Comparison of ENCODE assay signal across 8 cellular contexts in the genomic region with DNA sequence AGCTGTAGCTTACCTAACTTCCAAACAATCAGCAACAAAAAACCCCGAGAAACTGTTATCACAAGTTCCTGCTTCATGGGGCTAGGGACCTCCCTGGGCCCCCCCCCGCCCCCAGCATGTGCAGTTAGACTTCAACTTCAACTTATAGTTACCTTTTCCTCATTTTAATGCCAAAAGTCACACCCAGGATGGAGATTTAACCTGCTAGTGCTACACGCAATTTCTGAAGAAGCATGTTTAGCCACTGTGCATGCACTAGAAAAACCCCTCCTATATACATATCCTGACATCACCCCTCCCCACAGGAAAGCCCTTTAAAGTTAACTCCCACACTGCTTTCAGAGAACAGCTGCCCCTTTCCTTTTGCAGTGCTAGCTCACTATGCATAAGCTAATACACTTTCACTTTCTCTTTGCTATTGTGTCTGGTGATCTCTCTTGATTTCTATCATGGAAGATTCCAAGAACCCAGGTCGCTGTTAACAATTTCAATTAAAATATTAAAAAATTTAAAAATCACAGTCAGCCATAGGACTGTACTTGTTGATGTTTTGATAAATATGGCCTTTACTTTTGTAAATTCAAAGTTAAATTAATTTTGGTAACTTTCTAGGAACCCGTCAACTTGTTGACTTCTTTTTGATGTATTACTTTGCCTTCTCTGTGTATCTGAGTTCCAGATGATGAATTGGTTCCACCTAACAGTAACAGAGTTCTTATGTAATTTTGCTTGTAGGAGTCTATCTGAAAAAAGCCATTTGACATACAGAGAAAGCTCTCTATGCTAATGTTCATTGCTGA.
DNase-seq lines count a peak whose midpoint lies in the region; ATAC-seq and TF ChIP-seq lines count a peak whose summit lies in the region.

No MANE protein-coding gene starts in this region.

- TF ChIP-seq CTCF in HCT116 (IDR thresholded peaks at IDR 0.05 in 2 of 3, conservative IDR thresholded peaks at IDR 0.05 in 1 of 3; ENCODE audit: borderline replicate concordance in 1 of 3, insufficient read depth in 1 of 3, low read depth in 2 of 3, low read length in 2 of 3) (no peak), NB4 (IDR thresholded peaks at IDR 0.05; ENCODE audit: low read depth, low read length) (no peak), BE2C (IDR thresholded peaks at IDR 0.05; ENCODE audit: low read depth, low read length) (no peak), tibial artery (IDR thresholded peaks at IDR 0.05) (no peak)

- H3K4me3 Mint-ChIP-seq in activated T-helper 1 cell treated with anti-CD3 and anti-CD28 coated beads, Interleukin-12 subunit alpha, Interleukin-12 subunit beta, Interleukin-2, Interleukin-4 antibody, amounts not matched to agents 30 ng/mL and 10 ng/mL and 1 ng/mL, durations not matched to agents 14 hours and 24 hours and 36 hours = peak overlapping the region; percentile 66

- H3K9ac ChIP-seq in HCT116 (ENCODE audit: low read length) = no peak overlapping the region

- RAD21 ChIA-PET in HCT116 (lab: Charles Lee; ENCODE audit: low non-redundant PET in 1 of 2, low total read pairs in 2 of 2, uncharacterized antibody in 2 of 2, unreplicated experiment in 2 of 2) = no interaction called here

- DNase-seq in HCT116 (ENCODE audit: low read depth, low spot score) (no peak), NB4 (ENCODE audit: low read depth) (peak; percentile 89), right cardiac atrium (no peak), BE2C (no peak), tibial artery (no peak)
- peak; percentile 77 for DNase-seq in activated T-helper 1 cell treated with anti-CD3 and anti-CD28 coated beads, Interleukin-12 subunit alpha, Interleukin-12 subunit beta, Interleukin-2, Interleukin-4 antibody, amounts not matched to agents 30 ng/mL and 10 ng/mL and 1 ng/mL, durations not matched to agents 14 hours and 24 hours and 36 hours (ENCODE audit: low spot score)
- DNase-seq in stimulated activated CD4-positive, alpha-beta T cell treated with anti-CD3 and anti-CD28 coated beads, Interleukin-4, amount 100 ng/mL, for 24 hours = peak; percentile 77

- TF ChIP-seq POLR2A in HCT116 (IDR thresholded peaks at IDR 0.05; ENCODE audit: borderline replicate concordance, extremely low read depth, insufficient read depth, insufficient read length) = no peak
- no peak for TF ChIP-seq POLR2A in NB4 (IDR thresholded peaks at IDR 0.05; ENCODE audit: extremely low read depth, insufficient read length)

- H3K36me3 ChIP-seq in HCT116 (ENCODE audit: control insufficient read depth in 1 of 2, insufficient read depth in 2 of 2, low read length in 2 of 2) (peaks cover 28 to 45% of the 10 kb centered on the region in 2 experiments), BE2C (peaks cover 58% of the 10 kb centered on the region), tibial artery (peaks cover 38 to 53% (median 52%) of the 10 kb centered on the region in 3 donors)

- peaks cover 56% of the 10 kb centered on the region for H3K79me2 ChIP-seq in HCT116 (ENCODE audit: insufficient read depth, low read length)

- H3K4me1 Mint-ChIP-seq in activated T-helper 1 cell treated with anti-CD3 and anti-CD28 coated beads, Interleukin-12 subunit alpha, Interleukin-12 subunit beta, Interleukin-2, Interleukin-4 antibody, amounts not matched to agents 30 ng/mL and 10 ng/mL and 1 ng/mL, durations not matched to agents 14 hours and 24 hours and 36 hours (ENCODE audit: low read depth) = peaks cover 82% of the 10 kb centered on the region

- POLR2A ChIA-PET in HCT116 (lab: Charles Lee) = no interaction called here

- H3K27ac Mint-ChIP-seq in activated T-helper 1 cell treated with anti-CD3 and anti-CD28 coated beads, Interleukin-12 subunit alpha, Interleukin-12 subunit beta, Interleukin-2, Interleukin-4 antibody, amounts not matched to agents 30 ng/mL and 10 ng/mL and 1 ng/mL, durations not matched to agents 14 hours and 24 hours and 36 hours = peak overlapping the region; percentile 95

- H3K9me3 Mint-ChIP-seq in activated T-helper 1 cell treated with anti-CD3 and anti-CD28 coated beads, Interleukin-12 subunit alpha, Interleukin-12 subunit beta, Interleukin-2, Interleukin-4 antibody, amounts not matched to agents 30 ng/mL and 10 ng/mL and 1 ng/mL, durations not matched to agents 14 hours and 24 hours and 36 hours = no peaks in the 10 kb centered on the region

- intact Hi-C loops in HCT116 (cut with micrococcal nuclease) = no loop called here
- intact Hi-C loops in activated T-helper 1 cell treated with anti-CD3 and anti-CD28 coated beads, Interleukin-12 subunit alpha, Interleukin-12 subunit beta, Interleukin-2, Interleukin-4 antibody, amounts not matched to agents 30 ng/mL and 10 ng/mL and 1 ng/mL, durations not matched to agents 14 hours and 24 hours and 36 hours (cut with micrococcal nuclease) = loop anchor here (1.0 to 10.0 kb wide), 17 partner anchors 10 to 652 kb away; a partner anchor contains a TSS
- intact Hi-C loops in right cardiac atrium (cut with DNase I) = no loop called here
- intact Hi-C loops in tibial artery (cut with DNase I; ENCODE audit: low total_unique reads) = no loop called here

- H3K27ac ChIP-seq in HCT116 (ENCODE audit: low read depth, low read length) = no peak overlapping the region
- H3K27ac ChIP-seq in right cardiac atrium (ENCODE audit: low read length) = peak overlapping the region; percentile 51
- H3K27ac ChIP-seq in tibial artery = no peak overlapping the region

- TF ChIP-seq RAD21 in HCT116 (IDR thresholded peaks at IDR 0.05; ENCODE audit: low read depth) = no peak

- H3K9me3 ChIP-seq in HCT116 (ENCODE audit: control insufficient read depth in 1 of 2, insufficient read depth in 1 of 2, low read depth in 1 of 2, low read length in 2 of 2) = no peaks in the 10 kb centered on the region
- no peaks in the 10 kb centered on the region for H3K9me3 ChIP-seq in right cardiac atrium (ENCODE audit: control insufficient read depth, low read length)
- no peaks in the 10 kb centered on the region for H3K9me3 ChIP-seq in BE2C
- H3K9me3 ChIP-seq in tibial artery = no peaks in the 10 kb centered on the region

- peaks cover 46% of the 10 kb centered on the region for H3K36me3 Mint-ChIP-seq in activated T-helper 1 cell treated with anti-CD3 and anti-CD28 coated beads, Interleukin-12 subunit alpha, Interleukin-12 subunit beta, Interleukin-2, Interleukin-4 antibody, amounts not matched to agents 30 ng/mL and 10 ng/mL and 1 ng/mL, durations not matched to agents 14 hours and 24 hours and 36 hours (ENCODE audit: low read depth)

- no peaks in the 10 kb centered on the region for H4K20me1 ChIP-seq in HCT116 (ENCODE audit: insufficient read depth)

- H3K27me3 Mint-ChIP-seq in activated T-helper 1 cell treated with anti-CD3 and anti-CD28 coated beads, Interleukin-12 subunit alpha, Interleukin-12 subunit beta, Interleukin-2, Interleukin-4 antibody, amounts not matched to agents 30 ng/mL and 10 ng/mL and 1 ng/mL, durations not matched to agents 14 hours and 24 hours and 36 hours (ENCODE audit: insufficient read depth) = no peaks in the 10 kb centered on the region

- no peak overlapping the region for H2AFZ ChIP-seq in HCT116 (ENCODE audit: low read depth, low read length, poor library complexity, severe bottlenecking)

- no peaks in the 10 kb centered on the region for H3K9me2 ChIP-seq in HCT116 (ENCODE audit: insufficient read depth)

- no TSS peak for BruUV-seq in HCT116 (replicated peaks; lab: Mats Ljungman, UMichigan)

- CTCF ChIA-PET in HCT116 (lab: Charles Lee) = interaction anchor here (1.7 kb wide), 1 partner anchor 124 kb away, joined by 4 read pairs; no protein-coding TSS in a partner anchor

- H3K27me3 ChIP-seq in HCT116 (ENCODE audit: insufficient read depth, low read length) (no peaks in the 10 kb centered on the region), right cardiac atrium (ENCODE audit: control insufficient read depth, insufficient read depth) (no peaks in the 10 kb centered on the region), BE2C (no peaks in the 10 kb centered on the region), tibial artery (no peaks in the 10 kb centered on the region)

- 36% methylated on average over 5 of the region's 5 CpGs for WGBS in right cardiac atrium

- peaks cover 0 to 31% of the 10 kb centered on the region in 2 experiments; a peak in 2 of 4 replicates for H3K4me1 ChIP-seq in HCT116 (ENCODE audit: control insufficient read depth in 1 of 2, insufficient read depth in 2 of 2, low read length in 2 of 2)
- peaks cover 12% of the 10 kb centered on the region for H3K4me1 ChIP-seq in right cardiac atrium (ENCODE audit: control insufficient read depth, insufficient read depth, low read length)
- H3K4me1 ChIP-seq in BE2C = peaks cover 2% of the 10 kb centered on the region; the same call in 1 of the 2 replicates
- peaks cover 0 to 19% (median 10%) of the 10 kb centered on the region in 4 donors for H3K4me1 ChIP-seq in tibial artery

- H3K4me3 ChIP-seq in HCT116 (replicated peaks in 1 of 2; ENCODE audit: low read depth in 1 of 2, low read length in 2 of 2) (no peak overlapping the region), NB4 (ENCODE audit: low read depth, low read length) (no peak overlapping the region), right cardiac atrium (ENCODE audit: low read length) (peak overlapping the region; percentile 29), BE2C (ENCODE audit: low read depth, low read length) (no peak overlapping the region), tibial artery (no peak overlapping the region)

- H3K4me2 ChIP-seq in HCT116 (ENCODE audit: low read length) = peak overlapping the region; percentile 51; the same call in 1 of the 2 replicates

- peak; percentile 89 for ATAC-seq in GM18502 (IDR thresholded peaks at IDR 0.05; ENCODE audit: poor library complexity, unreplicated experiment)
- no peak for ATAC-seq in HCT116
- ATAC-seq in right cardiac atrium = peak; percentile 31 to 53

TF ChIP-seq in HCT116, 20 proteins besides CTCF, POLR2A, EP300 and RAD21:
- TF ChIP-seq SRF (IDR thresholded peaks at IDR 0.05; ENCODE audit: low read depth) = no peak
- TF ChIP-seq POLR2AphosphoS5 (IDR thresholded peaks at IDR 0.05; ENCODE audit: low read depth, low read length) = no peak
- TF ChIP-seq, protein P1, sequence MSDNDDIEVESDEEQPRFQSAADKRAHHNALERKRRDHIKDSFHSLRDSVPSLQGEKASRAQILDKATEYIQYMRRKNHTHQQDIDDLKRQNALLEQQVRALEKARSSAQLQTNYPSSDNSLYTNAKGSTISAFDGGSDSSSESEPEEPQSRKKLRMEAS (IDR thresholded peaks at IDR 0.05) = no peak
- TF ChIP-seq ELF1 (IDR thresholded peaks at IDR 0.05; ENCODE audit: borderline replicate concordance, low read depth) = 0 out of 2 replicates have a peak, but pooled peaks have one; percentile 7
- no peak for TF ChIP-seq EZH2 (IDR thresholded peaks at IDR 0.05)

Comparison
In these comparisons a context has a peak if more than half of its experiments do, and no peak if none do; other contexts are left out.
1. DNase-seq: peak in NB4 (single experiment), activated T-helper 1 cell treated with anti-CD3 and anti-CD28 coated beads, Interleukin-12 subunit alpha, Interleukin-12 subunit beta, Interleukin-2, Interleukin-4 antibody, amounts not matched to agents 30 ng/mL and 10 ng/mL and 1 ng/mL, durations not matched to agents 14 hours and 24 hours and 36 hours (single experiment) and stimulated activated CD4-positive, alpha-beta T cell treated with anti-CD3 and anti-CD28 coated beads, Interleukin-4, amount 100 ng/mL, for 24 hours (single experiment); none in HCT116 (single experiment), right cardiac atrium (0 of 3), BE2C (single experiment) and tibial artery (0 of 2).